In genomic region chr18:26813043-26813442, GRCh38 we compare ENCODE assay signal across 9 cellular contexts. TPM values are rescaled to one million over a fixed set of nuclear protein-coding genes. Genes with fewer than 3 reads are reported as not detected.
DNase-seq lines count a peak whose midpoint lies in the region; ATAC-seq and TF ChIP-seq lines count a peak whose summit lies in the region.
"Had no signal": no experiment of that assay in that cellular context is flagged by ENCODE, and none has a peak within 500 bp of the region (broad histone marks: within the 10 kb centered on the region; RNA-seq: fewer than 3 reads in every experiment).

No MANE protein-coding gene starts in this region.

- H3K27ac Mint-ChIP-seq in activated T-cell treated with anti-CD3 and anti-CD28 coated beads, Interleukin-2, amount 50 U/mL, for 24 hours, result no peak overlapping the region
- H3K27ac Mint-ChIP-seq in activated CD8-positive, alpha-beta memory T cell treated with anti-CD3 and anti-CD28 coated beads, Interleukin-2, amount 10 ng/mL, durations not matched to agents 7 days and 5 days, result no peak overlapping the region

- no peaks in the 10 kb centered on the region for H3K27me3 Mint-ChIP-seq in activated T-cell treated with anti-CD3 and anti-CD28 coated beads, Interleukin-2, amount 50 U/mL, for 24 hours
- no peaks in the 10 kb centered on the region for H3K27me3 Mint-ChIP-seq in activated CD8-positive, alpha-beta memory T cell treated with anti-CD3 and anti-CD28 coated beads, Interleukin-2, amount 10 ng/mL, durations not matched to agents 7 days and 5 days

- CTCF ChIA-PET in activated CD8-positive, alpha-beta memory T cell treated with anti-CD3 and anti-CD28 coated beads, Interleukin-2, amount 10 ng/mL, durations not matched to agents 7 days and 5 days (lab: Charles Lee), result no interaction called here

- no peaks in the 10 kb centered on the region for H3K27me3 ChIP-seq in HL-60 (ENCODE audit: insufficient read depth, poor library complexity, severe bottlenecking)

- peaks cover 28% of the 10 kb centered on the region for H3K9me3 Mint-ChIP-seq in activated T-cell treated with anti-CD3 and anti-CD28 coated beads, Interleukin-2, amount 50 U/mL, for 24 hours
- H3K9me3 Mint-ChIP-seq in activated CD8-positive, alpha-beta memory T cell treated with anti-CD3 and anti-CD28 coated beads, Interleukin-2, amount 10 ng/mL, durations not matched to agents 7 days and 5 days (ENCODE audit: low read depth), result peaks cover 2% of the 10 kb centered on the region

- H3K36me3 Mint-ChIP-seq in activated T-cell treated with anti-CD3 and anti-CD28 coated beads, Interleukin-2, amount 50 U/mL, for 24 hours (ENCODE audit: low read depth), result no peaks in the 10 kb centered on the region
- H3K36me3 Mint-ChIP-seq in activated CD8-positive, alpha-beta memory T cell treated with anti-CD3 and anti-CD28 coated beads, Interleukin-2, amount 10 ng/mL, durations not matched to agents 7 days and 5 days, result no peaks in the 10 kb centered on the region

- no peaks in the 10 kb centered on the region for H3K4me1 Mint-ChIP-seq in activated T-cell treated with anti-CD3 and anti-CD28 coated beads, Interleukin-2, amount 50 U/mL, for 24 hours (ENCODE audit: low read depth)
- no peaks in the 10 kb centered on the region for H3K4me1 Mint-ChIP-seq in activated CD8-positive, alpha-beta memory T cell treated with anti-CD3 and anti-CD28 coated beads, Interleukin-2, amount 10 ng/mL, durations not matched to agents 7 days and 5 days

- TF ChIP-seq CTCF in HL-60 (IDR thresholded peaks at IDR 0.05; ENCODE audit: insufficient read depth, low read length), result peak; percentile 29

- H3K4me3 ChIP-seq in HL-60 (replicated peaks; ENCODE audit: insufficient read depth, low read length), result no peak overlapping the region

- no peak overlapping the region for H3K4me3 Mint-ChIP-seq in activated T-cell treated with anti-CD3 and anti-CD28 coated beads, Interleukin-2, amount 50 U/mL, for 24 hours
- H3K4me3 Mint-ChIP-seq in activated CD8-positive, alpha-beta memory T cell treated with anti-CD3 and anti-CD28 coated beads, Interleukin-2, amount 10 ng/mL, durations not matched to agents 7 days and 5 days, result no peak overlapping the region

- ATAC-seq in GM18502 (IDR thresholded peaks at IDR 0.05; ENCODE audit: poor library complexity, unreplicated experiment) (peak; percentile 70), HG03342 (IDR thresholded peaks at IDR 0.05; ENCODE audit: unreplicated experiment) (no peak)
- ATAC-seq in activated CD8-positive, alpha-beta memory T cell treated with anti-CD3 and anti-CD28 coated beads, Interleukin-2, amount 10 ng/mL, durations not matched to agents 7 days and 5 days, result no peak

- no peak overlapping the region for H3K27ac ChIP-seq in HL-60 (replicated peaks)

- DNase-seq in HL-60 (ENCODE audit: low read depth in 1 of 2, low spot score in 1 of 2) (peak in 1 of 2 experiments; percentile 44), SHP77 treated with DMSO at 0.1 percent for 48 hours (lab: John Stamatoyannopoulos, UW) (peak; percentile 17), iPS DF 19.7 (ENCODE audit: low read depth, low spot score) (peak; percentile 30)
- DNase-seq in activated T-cell treated with anti-CD3 and anti-CD28 coated beads, Interleukin-2, amount 50 U/mL, for 24 hours, result no peak
- DNase-seq in activated CD4-positive, CD25-positive, alpha-beta regulatory T cell (lab: John Stamatoyannopoulos, UW), result no peak
- no peak for DNase-seq in activated CD8-positive, alpha-beta memory T cell treated with anti-CD3 and anti-CD28 coated beads, Interleukin-2, amount 10 ng/mL, durations not matched to agents 7 days and 5 days

RNA-seq across cellular contexts. Expression of gene AQP4, which starts 52.5 kb away (rescaled TPM):
- not detected for total RNA-seq in activated CD8-positive, alpha-beta memory T cell treated with anti-CD3 and anti-CD28 coated beads, Interleukin-2, amount 10 ng/mL, durations not matched to agents 7 days and 5 days
- total RNA-seq: LHCN-M2 had no signal

Comparison
In these comparisons a context has a peak if more than half of its experiments do, and no peak if none do; other contexts are left out.
1. DNase-seq: peak in SHP77 treated with DMSO at 0.1 percent for 48 hours (single experiment) and iPS DF 19.7 (single experiment); none in activated T-cell treated with anti-CD3 and anti-CD28 coated beads, Interleukin-2, amount 50 U/mL, for 24 hours (single experiment), activated CD4-positive, CD25-positive, alpha-beta regulatory T cell (0 of 4) and activated CD8-positive, alpha-beta memory T cell treated with anti-CD3 and anti-CD28 coated beads, Interleukin-2, amount 10 ng/mL, durations not matched to agents 7 days and 5 days (single experiment).